In genomic region chr1:153229076-153229829, GRCh38 we compare ENCODE assay signal across 9 cellular contexts. TPM values are rescaled to one million over a fixed set of nuclear protein-coding genes. Genes with fewer than 3 reads are reported as not detected.
DNase-seq lines count a peak whose midpoint lies in the region; ATAC-seq, FAIRE-seq and TF ChIP-seq lines count a peak whose summit lies in the region.
"Not testable (repeated sequence)": the region's sequence is repeated elsewhere in the genome, so short reads cannot be mapped to it uniquely, and the experiment has no call there.
"Had no signal": no experiment of that assay in that cellular context is flagged by ENCODE, and none has a peak within 500 bp of the region (broad histone marks: within the 10 kb centered on the region; RNA-seq: fewer than 3 reads in every experiment).

No MANE protein-coding gene starts in this region.

- not testable (repeated sequence) for H3K9me3 ChIP-seq in lung (ENCODE audit: control insufficient read depth in 2 of 2, insufficient read depth in 1 of 2, low read length in 1 of 2)

- TF ChIP-seq CTCF in BJ (IDR thresholded peaks at IDR 0.05; ENCODE audit: insufficient read depth, low read depth, low read length) (peak; percentile 52), RWPE1 (conservative IDR thresholded peaks at IDR 0.05; ENCODE audit: low read depth) (peak; percentile 4; the same call in 1 of the 2 replicates), epithelial cell of esophagus (IDR thresholded peaks at IDR 0.05; ENCODE audit: insufficient read depth, low read depth, low read length, missing control alignments) (peak; percentile 39)
- TF ChIP-seq CTCF in lung (IDR thresholded peaks at IDR 0.05; ENCODE audit: control extremely low read depth, extremely low read depth), result not testable (repeated sequence)

- POLR2A ChIA-PET in BJ (lab: Charles Lee); RWPE1 (lab: Yijun Ruan, JAX; ENCODE audit: low non-redundant PET): not testable (repeated sequence)

- CTCF ChIA-PET in BJ (lab: Yijun Ruan, JAX), result interaction anchor here (0.9 to 1.4 kb wide), 5 partner anchors 8 to 36 kb away, joined by 3 to 7 read pairs (median 4); no protein-coding TSS in a partner anchor
- CTCF ChIA-PET in RWPE1 (lab: Yijun Ruan, JAX), result not testable (repeated sequence)

- not testable (repeated sequence) for H3K36me3 ChIP-seq in BJ (ENCODE audit: control insufficient read depth, insufficient read depth, low read length); lung (ENCODE audit: control insufficient read depth in 2 of 2, insufficient read depth in 2 of 2, low read length in 2 of 2)

- not testable (repeated sequence) for H3K27ac ChIP-seq in RWPE1; lung (ENCODE audit: low read depth in 1 of 2, low read length in 1 of 2)

- peak; percentile 98 for FAIRE-seq in GM19239 (lab: Jason Lieb, UNC)

- H3K4me3 ChIP-seq in BJ (ENCODE audit: low read depth, low read length); epithelial cell of esophagus (ENCODE audit: low read length); lung: not testable (repeated sequence)

- DNase-seq in BJ (ENCODE audit: low read depth); GM19239 (ENCODE audit: insufficient read length, low spot score); RWPE1 (ENCODE audit: low spot score); epithelial cell of esophagus (ENCODE audit: low read depth); lung (ENCODE audit: low spot score): not testable (repeated sequence)
- DNase-seq in NCI-H1092 (lab: John Stamatoyannopoulos, UW) (peak; percentile 7), activated T-cell treated with anti-CD3 and anti-CD28 coated beads for 48 hours (ENCODE audit: low read depth) (peak; percentile 8)
- peak; percentile 10 to 16 for DNase-seq in stimulated activated CD4-positive, alpha-beta T cell treated with anti-CD3 and anti-CD28 coated beads, Interleukin-4, amount 100 ng/mL, for 48 hours (ENCODE audit: low read depth in 2 of 2)

- not testable (repeated sequence) for H3K4me1 ChIP-seq in lung (ENCODE audit: control insufficient read depth in 2 of 2, insufficient read depth in 2 of 2, low read length in 2 of 2)

- ATAC-seq in lung (ENCODE audit: insufficient read depth, low FRiP score), result peak; percentile 34

- not testable (repeated sequence) for H3K27me3 ChIP-seq in BJ (ENCODE audit: control insufficient read depth, insufficient read depth, low read length); lung (ENCODE audit: control insufficient read depth, insufficient read depth)

- 54 to 67% methylated on average over 12 of the region's 12 CpGs for WGBS in lung, 2 donors

RNA-seq across cellular contexts. Expression of gene PRR9, which starts 11.9 kb away (rescaled TPM):
- not detected in 2 replicates for polyA plus RNA-seq in BJ (2011; rRNA removed)
- polyA minus RNA-seq in BJ (2011; rRNA and poly(A)+ RNA removed), result not detected in 2 replicates
- total RNA-seq in lung, result not detected
- under 1 TPM in 1 of 2 donors, not detected in 1; 0.22 TPM for polyA plus RNA-seq in lung
- total RNA-seq: left ventricle myocardium superior had no signal

RNA-seq across cellular contexts. Expression of gene LELP1, which starts 26.0 kb away (rescaled TPM):
- not detected in 2 replicates for polyA plus RNA-seq in BJ (2011; rRNA removed)
- not detected in 2 replicates for polyA minus RNA-seq in BJ (2011; rRNA and poly(A)+ RNA removed)
- total RNA-seq in lung, result not detected
- not detected for polyA plus RNA-seq in lung
- total RNA-seq: left ventricle myocardium superior had no signal

RNA-seq across cellular contexts. Expression of gene LORICRIN, which starts 30.2 kb away (rescaled TPM):
- polyA plus RNA-seq in BJ (2011; rRNA removed), result not detected in 2 replicates
- polyA minus RNA-seq in BJ (2011; rRNA and poly(A)+ RNA removed), result not detected in 2 replicates
- total RNA-seq in lung, result not detected
- polyA plus RNA-seq in lung, result not detected
- total RNA-seq: left ventricle myocardium superior had no signal
